9 cellular contexts compared by ENCODE assay signal in genomic region chr17:43020030-43020621, GRCh38. TPM values are rescaled to one million over a fixed set of nuclear protein-coding genes. Genes with fewer than 3 reads are reported as not detected.
A peak's percentile ranks its signal among the peaks of the same experiment; 100 is the strongest.
DNase-seq lines count a peak whose midpoint lies in the region; ATAC-seq lines count a peak whose summit lies in the region.
"Had no signal": no experiment of that assay in that cellular context is flagged by ENCODE, and none has a peak within 500 bp of the region (broad histone marks: within the 10 kb centered on the region; RNA-seq: fewer than 3 reads in every experiment).

No MANE protein-coding gene starts in this region.

- peak overlapping the region; percentile 39; the same call in 1 of the 2 replicates for H3K9ac ChIP-seq in iPS-20b (ENCODE audit: low read depth, low read length)
- H3K9ac ChIP-seq in stomach smooth muscle (ENCODE audit: low read length in 2 of 2) = peak overlapping the region; percentile 18 to 51

- CTCF ChIA-PET in activated CD4-positive, alpha-beta T cell treated with anti-CD3 and anti-CD28 coated beads for 36 hours (lab: Charles Lee) = no interaction called here

- POLR2A ChIA-PET in activated CD4-positive, alpha-beta T cell treated with anti-CD3 and anti-CD28 coated beads for 36 hours (lab: Charles Lee) = interaction anchor here (1.1 kb wide), 1 partner anchor 348 kb away, joined by 5 read pairs; no protein-coding TSS in a partner anchor

- H3K4me1 ChIP-seq in iPS-20b (ENCODE audit: insufficient read depth, low read length) (peaks cover 12% of the 10 kb centered on the region), stomach smooth muscle (ENCODE audit: control insufficient read depth, insufficient read depth, low read length) (peaks cover 45% of the 10 kb centered on the region)

- no peak for DNase-seq in activated CD4-positive, alpha-beta T cell treated with anti-CD3 and anti-CD28 coated beads for 36 hours
- no peak for DNase-seq in activated CD4-positive, alpha-beta T cell treated with anti-CD3 and anti-CD28 coated beads for 1 hour
- DNase-seq in activated T-helper 1 cell treated with anti-CD3 and anti-CD28 coated beads, Interleukin-12 subunit alpha, Interleukin-12 subunit beta, Interleukin-2, Interleukin-4 antibody, amounts not matched to agents 30 ng/mL and 10 ng/mL and 1 ng/mL, durations not matched to agents 14 hours and 24 hours and 36 hours (ENCODE audit: low spot score) = no peak
- DNase-seq in globus pallidus (ENCODE audit: low spot score) = no peak
- no peak for DNase-seq in COR-L47 (lab: John Stamatoyannopoulos, UW)
- DNase-seq: NCI-H446 treated with DMSO at 0.1 percent for 48 hours had no signal

- H3K9me3 Mint-ChIP-seq in activated CD4-positive, alpha-beta T cell treated with anti-CD3 and anti-CD28 coated beads for 36 hours (ENCODE audit: low read depth) = no peaks in the 10 kb centered on the region
- H3K9me3 Mint-ChIP-seq in activated T-helper 1 cell treated with anti-CD3 and anti-CD28 coated beads, Interleukin-12 subunit alpha, Interleukin-12 subunit beta, Interleukin-2, Interleukin-4 antibody, amounts not matched to agents 30 ng/mL and 10 ng/mL and 1 ng/mL, durations not matched to agents 14 hours and 24 hours and 36 hours = no peaks in the 10 kb centered on the region

- ATAC-seq in activated CD4-positive, alpha-beta T cell treated with anti-CD3 and anti-CD28 coated beads for 36 hours = no peak
- ATAC-seq in HG03097 (IDR thresholded peaks at IDR 0.05; ENCODE audit: low FRiP score, unreplicated experiment) = no peak

- no peak overlapping the region for H3K27ac Mint-ChIP-seq in activated CD4-positive, alpha-beta T cell treated with anti-CD3 and anti-CD28 coated beads for 36 hours
- H3K27ac Mint-ChIP-seq in activated T-helper 1 cell treated with anti-CD3 and anti-CD28 coated beads, Interleukin-12 subunit alpha, Interleukin-12 subunit beta, Interleukin-2, Interleukin-4 antibody, amounts not matched to agents 30 ng/mL and 10 ng/mL and 1 ng/mL, durations not matched to agents 14 hours and 24 hours and 36 hours = no peak overlapping the region

- peak overlapping the region; percentile 40 for H3K4me3 ChIP-seq in iPS-20b (ENCODE audit: low read length)
- H3K4me3 ChIP-seq in stomach smooth muscle (ENCODE audit: low read length in 2 of 2) = peak overlapping the region; percentile 4 to 52

- intact Hi-C loops in activated CD4-positive, alpha-beta T cell treated with anti-CD3 and anti-CD28 coated beads for 36 hours (cut with DNase I, micrococcal nuclease) = loop anchor here in 1 of 2 experiments (5.0 kb wide), 3 partner anchors 317 to 462 kb away; partner anchors contain the start of genes DHX8 and PLEKHH3
- intact Hi-C loops in activated T-helper 1 cell treated with anti-CD3 and anti-CD28 coated beads, Interleukin-12 subunit alpha, Interleukin-12 subunit beta, Interleukin-2, Interleukin-4 antibody, amounts not matched to agents 30 ng/mL and 10 ng/mL and 1 ng/mL, durations not matched to agents 14 hours and 24 hours and 36 hours (cut with micrococcal nuclease) = loop anchor here (5.0 to 10.0 kb wide), 4 partner anchors 192 to 828 kb away; partner anchors contain the start of genes GHDC, PLEKHH3 and TMEM106A

- peaks cover 35% of the 10 kb centered on the region for H3K4me1 Mint-ChIP-seq in activated CD4-positive, alpha-beta T cell treated with anti-CD3 and anti-CD28 coated beads for 36 hours
- H3K4me1 Mint-ChIP-seq in activated T-helper 1 cell treated with anti-CD3 and anti-CD28 coated beads, Interleukin-12 subunit alpha, Interleukin-12 subunit beta, Interleukin-2, Interleukin-4 antibody, amounts not matched to agents 30 ng/mL and 10 ng/mL and 1 ng/mL, durations not matched to agents 14 hours and 24 hours and 36 hours (ENCODE audit: low read depth) = peaks cover 26% of the 10 kb centered on the region

- H3K27ac ChIP-seq in iPS-20b (ENCODE audit: low read length) (peak overlapping the region; percentile 46), stomach smooth muscle (ENCODE audit: low read length) (peak overlapping the region; percentile 53)

- peaks cover 32% of the 10 kb centered on the region for H3K36me3 ChIP-seq in iPS-20b (ENCODE audit: insufficient read depth, low read depth, low read length)
- H3K36me3 ChIP-seq in stomach smooth muscle (ENCODE audit: control insufficient read depth in 2 of 2, insufficient read depth in 2 of 2, low read length in 2 of 2) = peaks cover 17% of the 10 kb centered on the region in 2 donors

- H3K4me3 Mint-ChIP-seq in activated CD4-positive, alpha-beta T cell treated with anti-CD3 and anti-CD28 coated beads for 36 hours = peak overlapping the region; percentile 81
- peak overlapping the region; percentile 77 for H3K4me3 Mint-ChIP-seq in activated T-helper 1 cell treated with anti-CD3 and anti-CD28 coated beads, Interleukin-12 subunit alpha, Interleukin-12 subunit beta, Interleukin-2, Interleukin-4 antibody, amounts not matched to agents 30 ng/mL and 10 ng/mL and 1 ng/mL, durations not matched to agents 14 hours and 24 hours and 36 hours

- H3K27me3 ChIP-seq in iPS-20b (ENCODE audit: insufficient read depth, low read length) = no peaks in the 10 kb centered on the region
- H3K27me3 ChIP-seq in stomach smooth muscle (ENCODE audit: control insufficient read depth in 1 of 2, insufficient read depth in 2 of 2, low read length in 2 of 2) = no peaks in the 10 kb centered on the region

- H3K36me3 Mint-ChIP-seq in activated CD4-positive, alpha-beta T cell treated with anti-CD3 and anti-CD28 coated beads for 36 hours (ENCODE audit: low read depth) = no peaks in the 10 kb centered on the region
- H3K36me3 Mint-ChIP-seq in activated T-helper 1 cell treated with anti-CD3 and anti-CD28 coated beads, Interleukin-12 subunit alpha, Interleukin-12 subunit beta, Interleukin-2, Interleukin-4 antibody, amounts not matched to agents 30 ng/mL and 10 ng/mL and 1 ng/mL, durations not matched to agents 14 hours and 24 hours and 36 hours (ENCODE audit: low read depth) = peaks cover 6% of the 10 kb centered on the region

- H3K9me3 ChIP-seq in iPS-20b (ENCODE audit: insufficient read depth, low read depth, low read length) = no peaks in the 10 kb centered on the region
- no peaks in the 10 kb centered on the region for H3K9me3 ChIP-seq in stomach smooth muscle (ENCODE audit: control insufficient read depth in 2 of 2, low read length in 2 of 2)

- no peaks in the 10 kb centered on the region for H3K27me3 Mint-ChIP-seq in activated CD4-positive, alpha-beta T cell treated with anti-CD3 and anti-CD28 coated beads for 36 hours
- H3K27me3 Mint-ChIP-seq in activated T-helper 1 cell treated with anti-CD3 and anti-CD28 coated beads, Interleukin-12 subunit alpha, Interleukin-12 subunit beta, Interleukin-2, Interleukin-4 antibody, amounts not matched to agents 30 ng/mL and 10 ng/mL and 1 ng/mL, durations not matched to agents 14 hours and 24 hours and 36 hours (ENCODE audit: insufficient read depth) = peaks cover 16% of the 10 kb centered on the region

RNA-seq across cellular contexts. Expression of gene VAT1, which starts 2.1 kb away (rescaled TPM):
- 10 to 100 TPM; 26.1 to 35.0 TPM for total RNA-seq in activated CD4-positive, alpha-beta T cell treated with anti-CD3 and anti-CD28 coated beads for 36 hours
- 17.3 TPM in 2 replicates for total RNA-seq in activated T-helper 1 cell treated with anti-CD3 and anti-CD28 coated beads, Interleukin-12 subunit alpha, Interleukin-12 subunit beta, Interleukin-2, Interleukin-4 antibody, amounts not matched to agents 30 ng/mL and 10 ng/mL and 1 ng/mL, durations not matched to agents 14 hours and 24 hours and 36 hours

RNA-seq across cellular contexts. Expression of gene RND2, which starts 4.9 kb away (rescaled TPM):
- total RNA-seq in activated CD4-positive, alpha-beta T cell treated with anti-CD3 and anti-CD28 coated beads for 36 hours = under 1 TPM; 0.05 to 0.16 TPM
- 0.07 TPM in 1 of 2 replicates, not detected in the other for total RNA-seq in activated T-helper 1 cell treated with anti-CD3 and anti-CD28 coated beads, Interleukin-12 subunit alpha, Interleukin-12 subunit beta, Interleukin-2, Interleukin-4 antibody, amounts not matched to agents 30 ng/mL and 10 ng/mL and 1 ng/mL, durations not matched to agents 14 hours and 24 hours and 36 hours

RNA-seq across cellular contexts. Expression of gene IFI35, which starts 13.5 kb away (rescaled TPM):
- total RNA-seq in activated CD4-positive, alpha-beta T cell treated with anti-CD3 and anti-CD28 coated beads for 36 hours = 10 to 100 TPM; 65.3 to 68.1 TPM
- total RNA-seq in activated T-helper 1 cell treated with anti-CD3 and anti-CD28 coated beads, Interleukin-12 subunit alpha, Interleukin-12 subunit beta, Interleukin-2, Interleukin-4 antibody, amounts not matched to agents 30 ng/mL and 10 ng/mL and 1 ng/mL, durations not matched to agents 14 hours and 24 hours and 36 hours = 65.8 and 67.0 TPM in 2 replicates

RNA-seq across cellular contexts. Expression of gene RPL27, which starts 21.9 kb away (rescaled TPM):
- 1,000 to 10,000 TPM; 1,703 to 2,161 TPM for total RNA-seq in activated CD4-positive, alpha-beta T cell treated with anti-CD3 and anti-CD28 coated beads for 36 hours
- total RNA-seq in activated T-helper 1 cell treated with anti-CD3 and anti-CD28 coated beads, Interleukin-12 subunit alpha, Interleukin-12 subunit beta, Interleukin-2, Interleukin-4 antibody, amounts not matched to agents 30 ng/mL and 10 ng/mL and 1 ng/mL, durations not matched to agents 14 hours and 24 hours and 36 hours = 1,049 and 1,126 TPM in 2 replicates

RNA-seq across cellular contexts. Expression of gene RUNDC1, which starts 39.8 kb away (rescaled TPM):
- total RNA-seq in activated CD4-positive, alpha-beta T cell treated with anti-CD3 and anti-CD28 coated beads for 36 hours = 10 to 100 TPM; 12.3 to 12.5 TPM
- 16.9 and 18.8 TPM in 2 replicates for total RNA-seq in activated T-helper 1 cell treated with anti-CD3 and anti-CD28 coated beads, Interleukin-12 subunit alpha, Interleukin-12 subunit beta, Interleukin-2, Interleukin-4 antibody, amounts not matched to agents 30 ng/mL and 10 ng/mL and 1 ng/mL, durations not matched to agents 14 hours and 24 hours and 36 hours
